Comparison of ENCODE assay signal across 3 cellular contexts in the genomic region with DNA sequence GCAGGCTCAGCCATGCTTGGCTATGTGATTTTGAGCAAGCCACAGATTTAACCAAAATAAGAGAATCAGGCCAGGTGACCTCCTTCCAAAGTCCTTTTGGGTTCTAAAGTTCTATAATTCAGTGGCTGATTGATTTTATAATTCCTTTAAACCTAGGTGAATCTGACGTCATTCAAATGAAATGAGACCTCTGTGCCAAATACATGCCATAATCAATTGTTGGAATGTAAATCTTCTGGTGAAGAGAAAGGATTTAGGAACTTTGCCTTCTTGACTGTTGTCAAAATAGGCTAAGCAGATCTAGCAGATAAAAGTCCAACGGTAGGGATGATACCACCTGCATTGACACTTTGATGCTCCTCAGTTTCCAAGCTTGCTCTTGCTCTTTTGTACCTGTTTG.
A peak's percentile ranks its signal among the peaks of the same experiment; 100 is the strongest.
TF ChIP-seq lines count a peak whose summit lies in the region.

No MANE protein-coding gene starts in this region.

TF ChIP-seq in K562, 482 proteins besides CTCF, POLR2A, EP300 and RAD21:
- TF ChIP-seq ID3 (CRISPR knock-in tag; IDR thresholded peaks at IDR 0.05) = no peak
- 0 out of 2 replicates have a peak, but pooled peaks have one; percentile 9 for TF ChIP-seq ID3 (tag; IDR thresholded peaks at IDR 0.05)
- 0 out of 2 replicates have a peak, but pooled peaks have one; percentile 6 for TF ChIP-seq FOSL1 (tag; conservative IDR thresholded peaks at IDR 0.05)
- no peak for TF ChIP-seq MAZ (CRISPR knock-in tag; conservative IDR thresholded peaks at IDR 0.05 in 1 of 2, IDR thresholded peaks at IDR 0.05 in 1 of 2)

TF ChIP-seq in WTC11, 78 proteins besides CTCF, POLR2A, EP300 and RAD21:
- no peak for TF ChIP-seq SP1 (CRISPR knock-in tag; conservative IDR thresholded peaks at IDR 0.05)

TF ChIP-seq in SK-N-SH treated with all-trans-retinoic acid at 6 μM for 48 hours, 23 proteins besides CTCF, POLR2A, EP300 and RAD21:
- TF ChIP-seq ZFP30 (CRISPR knock-in tag; IDR thresholded peaks at IDR 0.05) (no peak), PPARA (CRISPR knock-in tag; IDR thresholded peaks at IDR 0.05; ENCODE audit: borderline replicate concordance) (no peak), BACH2 (CRISPR knock-in tag; IDR thresholded peaks at IDR 0.05; ENCODE audit: borderline replicate concordance) (no peak), TOX (CRISPR knock-in tag; IDR thresholded peaks at IDR 0.05; ENCODE audit: borderline replicate concordance) (no peak), ZNF8 (CRISPR knock-in tag; IDR thresholded peaks at IDR 0.05) (no peak), GLIS3 (CRISPR knock-in tag; IDR thresholded peaks at IDR 0.05) (no peak), ZNF565 (CRISPR knock-in tag; conservative IDR thresholded peaks at IDR 0.05; ENCODE audit: low read depth) (no peak), CREB5 (CRISPR knock-in tag; IDR thresholded peaks at IDR 0.05; ENCODE audit: low read depth) (no peak), ZC3H10 (CRISPR knock-in tag; IDR thresholded peaks at IDR 0.05) (no peak), CSDC2 (CRISPR knock-in tag; IDR thresholded peaks at IDR 0.05) (no peak), PATZ1 (CRISPR knock-in tag; IDR thresholded peaks at IDR 0.05; ENCODE audit: borderline replicate concordance) (no peak), ISL1 (CRISPR knock-in tag; IDR thresholded peaks at IDR 0.05) (no peak), OSR1 (CRISPR knock-in tag; IDR thresholded peaks at IDR 0.05) (no peak), SNAI2 (CRISPR knock-in tag; IDR thresholded peaks at IDR 0.05) (no peak), ZNF70 (CRISPR knock-in tag; IDR thresholded peaks at IDR 0.05) (no peak), ARNTL (CRISPR knock-in tag; IDR thresholded peaks at IDR 0.05; ENCODE audit: borderline replicate concordance, low read depth) (no peak), ESRRG (CRISPR knock-in tag; IDR thresholded peaks at IDR 0.05) (no peak)
- TF ChIP-seq, protein P1, sequence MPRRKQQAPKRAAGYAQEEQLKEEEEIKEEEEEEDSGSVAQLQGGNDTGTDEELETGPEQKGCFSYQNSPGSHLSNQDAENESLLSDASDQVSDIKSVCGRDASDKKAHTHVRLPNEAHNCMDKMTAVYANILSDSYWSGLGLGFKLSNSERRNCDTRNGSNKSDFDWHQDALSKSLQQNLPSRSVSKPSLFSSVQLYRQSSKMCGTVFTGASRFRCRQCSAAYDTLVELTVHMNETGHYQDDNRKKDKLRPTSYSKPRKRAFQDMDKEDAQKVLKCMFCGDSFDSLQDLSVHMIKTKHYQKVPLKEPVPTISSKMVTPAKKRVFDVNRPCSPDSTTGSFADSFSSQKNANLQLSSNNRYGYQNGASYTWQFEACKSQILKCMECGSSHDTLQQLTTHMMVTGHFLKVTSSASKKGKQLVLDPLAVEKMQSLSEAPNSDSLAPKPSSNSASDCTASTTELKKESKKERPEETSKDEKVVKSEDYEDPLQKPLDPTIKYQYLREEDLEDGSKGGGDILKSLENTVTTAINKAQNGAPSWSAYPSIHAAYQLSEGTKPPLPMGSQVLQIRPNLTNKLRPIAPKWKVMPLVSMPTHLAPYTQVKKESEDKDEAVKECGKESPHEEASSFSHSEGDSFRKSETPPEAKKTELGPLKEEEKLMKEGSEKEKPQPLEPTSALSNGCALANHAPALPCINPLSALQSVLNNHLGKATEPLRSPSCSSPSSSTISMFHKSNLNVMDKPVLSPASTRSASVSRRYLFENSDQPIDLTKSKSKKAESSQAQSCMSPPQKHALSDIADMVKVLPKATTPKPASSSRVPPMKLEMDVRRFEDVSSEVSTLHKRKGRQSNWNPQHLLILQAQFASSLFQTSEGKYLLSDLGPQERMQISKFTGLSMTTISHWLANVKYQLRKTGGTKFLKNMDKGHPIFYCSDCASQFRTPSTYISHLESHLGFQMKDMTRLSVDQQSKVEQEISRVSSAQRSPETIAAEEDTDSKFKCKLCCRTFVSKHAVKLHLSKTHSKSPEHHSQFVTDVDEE (CRISPR knock-in tag; IDR thresholded peaks at IDR 0.05) = no peak
- TF ChIP-seq, protein P2, sequence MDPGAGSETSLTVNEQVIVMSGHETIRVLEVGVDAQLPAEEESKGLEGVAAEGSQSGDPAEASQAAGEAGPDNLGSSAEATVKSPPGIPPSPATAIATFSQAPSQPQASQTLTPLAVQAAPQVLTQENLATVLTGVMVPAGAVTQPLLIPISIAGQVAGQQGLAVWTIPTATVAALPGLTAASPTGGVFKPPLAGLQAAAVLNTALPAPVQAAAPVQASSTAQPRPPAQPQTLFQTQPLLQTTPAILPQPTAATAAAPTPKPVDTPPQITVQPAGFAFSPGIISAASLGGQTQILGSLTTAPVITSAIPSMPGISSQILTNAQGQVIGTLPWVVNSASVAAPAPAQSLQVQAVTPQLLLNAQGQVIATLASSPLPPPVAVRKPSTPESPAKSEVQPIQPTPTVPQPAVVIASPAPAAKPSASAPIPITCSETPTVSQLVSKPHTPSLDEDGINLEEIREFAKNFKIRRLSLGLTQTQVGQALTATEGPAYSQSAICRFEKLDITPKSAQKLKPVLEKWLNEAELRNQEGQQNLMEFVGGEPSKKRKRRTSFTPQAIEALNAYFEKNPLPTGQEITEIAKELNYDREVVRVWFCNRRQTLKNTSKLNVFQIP (CRISPR knock-in tag; IDR thresholded peaks at IDR 0.05; ENCODE audit: borderline replicate concordance, low read depth) = no peak
